In genomic region chr1:31734582-31735107, GRCh38 we compare ENCODE assay signal across 20 cellular contexts. TPM values are rescaled to one million over a fixed set of nuclear protein-coding genes. Genes with fewer than 3 reads are reported as not detected.
"Had no signal": no experiment of that assay in that cellular context is flagged by ENCODE, and none has a peak within 500 bp of the region (broad histone marks: within the 10 kb centered on the region; RNA-seq: fewer than 3 reads in every experiment).

No MANE protein-coding gene starts in this region.

- H3K36me3 Mint-ChIP-seq: memory B cell; naive thymus-derived CD4-positive, alpha-beta T cell had no signal

- FAIRE-seq: frontal cortex, pancreas, urothelium cell line had no signal

- H3K27me3 ChIP-seq: brain microvascular endothelial cell, heart left ventricle, pancreas, sigmoid colon, spleen, thyroid gland had no signal

- H3K27me3 Mint-ChIP-seq: activated CD4-positive, alpha-beta T cell treated with anti-CD3 and anti-CD28 coated beads for 36 hours; activated CD8-positive, alpha-beta T cell treated with anti-CD3 and anti-CD28 coated beads for 36 hours; naive thymus-derived CD4-positive, alpha-beta T cell; T-helper 17 cell had no signal

- H3K9me3 ChIP-seq: heart left ventricle, mucosa of descending colon, pancreas, sigmoid colon, spleen, thyroid gland had no signal

- H3K27ac ChIP-seq: brain microvascular endothelial cell, heart left ventricle, pancreas, sigmoid colon, spleen, thyroid gland had no signal

- H3K9me3 Mint-ChIP-seq: activated CD8-positive, alpha-beta T cell treated with anti-CD3 and anti-CD28 coated beads for 36 hours; activated T-cell treated with anti-CD3 and anti-CD28 coated beads, Interleukin-2, amount 50 U/mL, for 4 hours; dendritic cell treated with granulocyte-macrophage colony-stimulating factor and Interleukin-4, amounts not matched to agents 40 ng/mL and 50 ng/mL, for 4 days; memory B cell; naive thymus-derived CD4-positive, alpha-beta T cell had no signal

- DNase-seq: activated CD4-positive, alpha-beta T cell treated with anti-CD3 and anti-CD28 coated beads for 36 hours; activated CD8-positive, alpha-beta T cell treated with anti-CD3 and anti-CD28 coated beads for 36 hours; activated effector memory CD4-positive, alpha-beta T cell treated with Interleukin-2 at 50 U/mL for 16 hours; activated naive CD4-positive, alpha-beta T cell treated with anti-CD3 and anti-CD28 coated beads, Interleukin-2, amount 50 U/mL, for 16 hours; activated T-cell treated with anti-CD3 and anti-CD28 coated beads, Interleukin-2, amount 50 U/mL, for 4 hours; brain microvascular endothelial cell; heart left ventricle; islet precursor cell; left ventricle myocardium superior; mucosa of descending colon; naive thymus-derived CD4-positive, alpha-beta T cell; sigmoid colon; spleen; T-helper 17 cell had no signal

- H3K4me1 ChIP-seq: heart left ventricle, pancreas, thyroid gland had no signal

- H3K36me3 ChIP-seq: brain microvascular endothelial cell, heart left ventricle, pancreas, sigmoid colon, spleen, thyroid gland had no signal

- ATAC-seq: activated CD4-positive, alpha-beta T cell treated with anti-CD3 and anti-CD28 coated beads for 36 hours; activated CD8-positive, alpha-beta T cell treated with anti-CD3 and anti-CD28 coated beads for 36 hours; activated T-cell treated with anti-CD3 and anti-CD28 coated beads, Interleukin-2, amount 50 U/mL, for 4 hours; left ventricle myocardium superior; mucosa of descending colon; naive thymus-derived CD4-positive, alpha-beta T cell; pancreas; T-helper 17 cell had no signal

- H3K27ac Mint-ChIP-seq: activated CD4-positive, alpha-beta T cell treated with anti-CD3 and anti-CD28 coated beads for 36 hours; activated CD8-positive, alpha-beta T cell treated with anti-CD3 and anti-CD28 coated beads for 36 hours; dendritic cell treated with granulocyte-macrophage colony-stimulating factor and Interleukin-4, amounts not matched to agents 40 ng/mL and 50 ng/mL, for 4 days; memory B cell; naive thymus-derived CD4-positive, alpha-beta T cell; T-helper 17 cell had no signal

- H3K4me3 Mint-ChIP-seq: activated CD4-positive, alpha-beta T cell treated with anti-CD3 and anti-CD28 coated beads for 36 hours; activated CD8-positive, alpha-beta T cell treated with anti-CD3 and anti-CD28 coated beads for 36 hours; activated T-cell treated with anti-CD3 and anti-CD28 coated beads, Interleukin-2, amount 50 U/mL, for 4 hours; dendritic cell treated with granulocyte-macrophage colony-stimulating factor and Interleukin-4, amounts not matched to agents 40 ng/mL and 50 ng/mL, for 4 days; memory B cell; naive thymus-derived CD4-positive, alpha-beta T cell had no signal

- H3K4me3 ChIP-seq: heart left ventricle, mucosa of descending colon, pancreas, sigmoid colon, spleen, thyroid gland had no signal

RNA-seq across cellular contexts. Expression of gene ADGRB2, which starts 29.5 kb away (rescaled TPM):
- polyA plus RNA-seq: naive thymus-derived CD4-positive, alpha-beta T cell had no signal

RNA-seq across cellular contexts. Expression of gene COL16A1, which starts 30.8 kb away (rescaled TPM):
- total RNA-seq: T-helper 17 cell had no signal
